ENCODE assay signal across 9 cellular contexts in the genomic region with DNA sequence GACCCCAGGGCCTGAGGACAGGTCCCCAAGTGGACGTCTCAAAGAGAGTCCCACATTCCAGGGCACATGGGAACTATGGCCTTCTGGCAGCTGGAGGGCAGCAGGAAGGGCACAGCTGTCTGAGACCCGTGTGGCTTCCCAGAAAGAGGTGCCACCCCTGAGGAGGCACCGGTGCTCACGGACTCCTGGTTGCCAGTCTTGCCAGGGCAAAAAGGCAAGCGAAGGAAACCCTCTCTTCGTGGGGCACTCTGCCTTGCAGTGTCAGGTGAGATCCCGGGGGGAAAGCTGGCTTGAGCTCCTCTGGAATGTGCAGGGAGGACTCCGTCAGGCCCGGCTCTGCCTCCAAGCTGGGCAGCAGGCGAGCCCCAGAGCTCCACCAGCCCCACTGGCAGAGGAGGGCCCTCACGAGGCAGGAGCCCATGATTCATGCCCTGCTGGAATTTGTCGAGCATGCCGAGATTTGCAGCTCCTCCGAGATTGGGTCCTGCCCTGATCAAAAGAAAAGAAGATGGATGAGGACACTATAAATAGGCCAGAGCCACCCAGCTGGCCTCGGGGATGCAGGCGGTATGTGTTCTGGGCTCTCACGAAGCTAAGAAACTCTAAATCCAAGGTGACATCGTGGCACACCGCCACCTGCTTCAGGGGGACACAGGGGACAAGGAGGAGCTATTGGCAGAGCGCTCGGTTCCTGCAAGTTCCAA. TPM values are rescaled to one million over a fixed set of nuclear protein-coding genes. Genes with fewer than 3 reads are reported as not detected.
DNase-seq lines count a peak whose midpoint lies in the region; ATAC-seq, FAIRE-seq and TF ChIP-seq lines count a peak whose summit lies in the region.
"Had no signal": no experiment of that assay in that cellular context is flagged by ENCODE, and none has a peak within 500 bp of the region (broad histone marks: within the 10 kb centered on the region; RNA-seq: fewer than 3 reads in every experiment).

No MANE protein-coding gene starts in this region.

- no peak overlapping the region for H3K27ac Mint-ChIP-seq in GM23338
- H3K27ac Mint-ChIP-seq: WTC11 had no signal

- TF ChIP-seq CTCF in GM23338 (conservative IDR thresholded peaks at IDR 0.05; ENCODE audit: low read depth in 2 of 2), result no peak
- TF ChIP-seq CTCF in brain microvascular endothelial cell (IDR thresholded peaks at IDR 0.05; ENCODE audit: low read depth, low read length, missing control alignments), result no peak
- TF ChIP-seq CTCF in keratinocyte (optimal IDR thresholded peaks at IDR 0.05 in 1 of 3, IDR thresholded peaks at IDR 0.05 in 1 of 3, conservative IDR thresholded peaks at IDR 0.05 in 1 of 3; ENCODE audit: extremely low read depth in 1 of 3, insufficient read depth in 2 of 3, low read length in 3 of 3), result peak in 1 of 3 experiments; percentile 23

- no peaks in the 10 kb centered on the region for H3K36me3 Mint-ChIP-seq in GM23338 (ENCODE audit: low read depth)

- H3K9ac ChIP-seq in keratinocyte (ENCODE audit: control insufficient read depth, extremely low read depth, insufficient read depth, low read length) (peak overlapping the region; percentile 56), skeletal muscle tissue (ENCODE audit: low read depth in 1 of 3, low read length in 3 of 3) (peak overlapping the region in 1 of 3 donors; percentile 50)

- H3K4me2 ChIP-seq in GM23338 (no peak overlapping the region), keratinocyte (ENCODE audit: control insufficient read depth, extremely low read depth, insufficient read depth, low read depth, low read length) (peak overlapping the region; percentile 84)

- no peak overlapping the region for H3K27ac ChIP-seq in GM23338 (ENCODE audit: low read depth)
- H3K27ac ChIP-seq in brain microvascular endothelial cell, result peak overlapping the region; percentile 87
- peak overlapping the region; percentile 74 for H3K27ac ChIP-seq in keratinocyte (ENCODE audit: control insufficient read depth, insufficient read depth, low read length)
- H3K27ac ChIP-seq in skeletal muscle tissue (ENCODE audit: low read depth, low read length), result peak overlapping the region; percentile 48

- 0 out of 3 replicates have a peak, but pooled peaks cover 2% of the 10 kb centered on the region for H3K4me1 Mint-ChIP-seq in GM23338
- H3K4me1 Mint-ChIP-seq: WTC11 had no signal

- no peaks in the 10 kb centered on the region for H3K9me2 ChIP-seq in GM23338 (ENCODE audit: insufficient read depth)

- H3K27me3 Mint-ChIP-seq in GM23338 (ENCODE audit: insufficient read depth, low read depth, poor library complexity), result peaks cover 20% of the 10 kb centered on the region

- in situ Hi-C loops in brain microvascular endothelial cell (cut with HindIII; ENCODE audit: low pct_ligation_motif_present, low sequenced_read_pairs), result no loop called here

- dilution Hi-C loops in keratinocyte (cut with MboI; ENCODE audit: extremely low pct_ligation_motif_present, low sequenced_read_pairs), result no loop called here

- H3K9me1 ChIP-seq in keratinocyte (ENCODE audit: control insufficient read depth, extremely low read depth, insufficient read depth, low read length), result no peaks in the 10 kb centered on the region

- H3K9me3 ChIP-seq in keratinocyte (ENCODE audit: control insufficient read depth, low read depth, low read length) (no peaks in the 10 kb centered on the region), skeletal muscle tissue (ENCODE audit: control insufficient read depth in 3 of 3, low read length in 3 of 3) (peaks cover 0 to 4% (median 0%) of the 10 kb centered on the region in 3 donors)

- DNase-seq in GM23338 (ENCODE audit: low spot score) (no peak), brain microvascular endothelial cell (peak; percentile 64), keratinocyte (ENCODE audit: low read depth, low spot score) (no peak), mucosa of gallbladder (ENCODE audit: low spot score) (no peak), cerebellar cortex (ENCODE audit: low spot score) (no peak)
- no peak for DNase-seq in activated naive CD4-positive, alpha-beta T cell treated with anti-CD3 and anti-CD28 coated beads, Interleukin-2, amount 50 U/mL, for 16 hours

- peak; percentile 96 for FAIRE-seq in keratinocyte (lab: Jason Lieb, UNC)

- no peaks in the 10 kb centered on the region for H4K20me1 ChIP-seq in GM23338 (replicated peaks; ENCODE audit: insufficient read depth)
- H4K20me1 ChIP-seq in keratinocyte (ENCODE audit: control insufficient read depth, extremely low read depth, insufficient read depth, low read length), result no peaks in the 10 kb centered on the region

- no peaks in the 10 kb centered on the region for H3K9me3 Mint-ChIP-seq in GM23338

- H3K4me3 ChIP-seq in GM23338, result no peak overlapping the region
- no peak overlapping the region for H3K4me3 ChIP-seq in brain microvascular endothelial cell (ENCODE audit: low read depth, low read length)
- H3K4me3 ChIP-seq in keratinocyte (ENCODE audit: control insufficient read depth in 2 of 3, extremely low read depth in 1 of 3, insufficient read depth in 2 of 3, low read depth in 1 of 3, low read length in 3 of 3), result peak overlapping the region in 2 of 3 experiments; percentile 43 to 47
- H3K4me3 ChIP-seq in skeletal muscle tissue (ENCODE audit: low read length in 3 of 3), result no peak overlapping the region

- H2AFZ ChIP-seq in GM23338 (no peak overlapping the region), keratinocyte (ENCODE audit: control insufficient read depth, low read length) (peak overlapping the region; percentile 80)

- H3K4me3 Mint-ChIP-seq in GM23338, result no peak overlapping the region
- H3K4me3 Mint-ChIP-seq: WTC11 had no signal

- H3K27me3 ChIP-seq in GM23338 (ENCODE audit: insufficient read depth) (no peaks in the 10 kb centered on the region), brain microvascular endothelial cell (replicated peaks) (no peaks in the 10 kb centered on the region), keratinocyte (ENCODE audit: control insufficient read depth, extremely low read depth, insufficient read depth, low read length) (no peaks in the 10 kb centered on the region), skeletal muscle tissue (ENCODE audit: control insufficient read depth in 3 of 3, insufficient read depth in 3 of 3, low read length in 3 of 3) (peaks cover 0 to 14% (median 10%) of the 10 kb centered on the region in 3 donors)

- H3F3A ChIP-seq in GM23338 (replicated peaks; ENCODE audit: low read depth), result no peaks in the 10 kb centered on the region

- no peaks in the 10 kb centered on the region for H3K4me1 ChIP-seq in GM23338 (ENCODE audit: insufficient read depth)
- H3K4me1 ChIP-seq in keratinocyte (ENCODE audit: control insufficient read depth, extremely low read depth, insufficient read depth, low read length), result peaks cover 22% of the 10 kb centered on the region
- peaks cover 14 to 16% (median 15%) of the 10 kb centered on the region in 3 donors for H3K4me1 ChIP-seq in skeletal muscle tissue (ENCODE audit: control insufficient read depth in 3 of 3, insufficient read depth in 3 of 3, low read length in 3 of 3)

- no peaks in the 10 kb centered on the region for H3K36me3 ChIP-seq in GM23338 (ENCODE audit: insufficient read depth)
- no peaks in the 10 kb centered on the region for H3K36me3 ChIP-seq in brain microvascular endothelial cell (replicated peaks)
- no peaks in the 10 kb centered on the region for H3K36me3 ChIP-seq in keratinocyte (ENCODE audit: control insufficient read depth in 2 of 2, extremely low read depth in 1 of 2, insufficient read depth in 2 of 2, low read length in 2 of 2)
- no peaks in the 10 kb centered on the region for H3K36me3 ChIP-seq in skeletal muscle tissue (ENCODE audit: control insufficient read depth in 3 of 3, insufficient read depth in 3 of 3, low read length in 3 of 3)

- H3K79me2 ChIP-seq in GM23338 (replicated peaks; ENCODE audit: insufficient read depth) (no peaks in the 10 kb centered on the region), keratinocyte (ENCODE audit: control insufficient read depth, insufficient read depth, low read length) (no peaks in the 10 kb centered on the region)

- ATAC-seq in GM23338 (peak; percentile 17), HG03469 (IDR thresholded peaks at IDR 0.05; ENCODE audit: unreplicated experiment) (no peak)
- ATAC-seq: WTC11 had no signal

TF ChIP-seq in GM23338, 12 proteins besides CTCF, POLR2A, EP300 and RAD21 (continues in another document):
- TF ChIP-seq POLR2AphosphoS5 (IDR thresholded peaks at IDR 0.05; ENCODE audit: low read depth) (no peak), STAT1 (IDR thresholded peaks at IDR 0.05; ENCODE audit: unreplicated experiment) (no peak), EZH2phosphoT487 (IDR thresholded peaks at IDR 0.05; ENCODE audit: unreplicated experiment) (no peak)
- TF ChIP-seq, protein P1, sequence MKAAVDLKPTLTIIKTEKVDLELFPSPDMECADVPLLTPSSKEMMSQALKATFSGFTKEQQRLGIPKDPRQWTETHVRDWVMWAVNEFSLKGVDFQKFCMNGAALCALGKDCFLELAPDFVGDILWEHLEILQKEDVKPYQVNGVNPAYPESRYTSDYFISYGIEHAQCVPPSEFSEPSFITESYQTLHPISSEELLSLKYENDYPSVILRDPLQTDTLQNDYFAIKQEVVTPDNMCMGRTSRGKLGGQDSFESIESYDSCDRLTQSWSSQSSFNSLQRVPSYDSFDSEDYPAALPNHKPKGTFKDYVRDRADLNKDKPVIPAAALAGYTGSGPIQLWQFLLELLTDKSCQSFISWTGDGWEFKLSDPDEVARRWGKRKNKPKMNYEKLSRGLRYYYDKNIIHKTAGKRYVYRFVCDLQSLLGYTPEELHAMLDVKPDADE (IDR thresholded peaks at IDR 0.05), result no peak

RNA-seq across cellular contexts. Expression of gene CELSR1, which starts 9.9 kb away (rescaled TPM):
- total RNA-seq in GM23338 (2014; rRNA removed; shearing (Covaris generic)), result 20.4 and 21.0 TPM in 2 replicates
- polyA plus RNA-seq in GM23338 (2016; fragmentation: Nextera tagmentation; extraction: Ambion mirVana), result 4.8 and 6.1 TPM in 2 replicates
- polyA plus RNA-seq in keratinocyte, result 16.1 to 23.2 TPM (median 20.6 TPM) in 3 replicates
- polyA plus RNA-seq in keratinocyte (2011; ENCODE audit: low read depth), result 6.0 TPM
- 8.0 and 10.0 TPM in 2 replicates for polyA plus RNA-seq in keratinocyte (2011; cell fraction: cytosol; rRNA removed)
- 99.8 and 117 TPM in 2 replicates for polyA plus RNA-seq in keratinocyte (2011; cell fraction: nucleus; rRNA removed)
- 24.8 and 29.0 TPM in 2 replicates for polyA plus RNA-seq in keratinocyte (2012; ENCODE audit: low replicate concordance)
- 61.3 to 154 TPM (median 62.8 TPM) in 3 replicates for polyA minus RNA-seq in keratinocyte
- polyA minus RNA-seq in keratinocyte (2011; cell fraction: cytosol; rRNA and poly(A)+ RNA removed), result 39.1 TPM
- 182 and 191 TPM in 2 replicates for polyA minus RNA-seq in keratinocyte (2011; cell fraction: nucleus; rRNA and poly(A)+ RNA removed)
- 2.1 TPM for total RNA-seq in skeletal muscle tissue
- 6.7 TPM for total RNA-seq in mucosa of gallbladder

Comparison
In these comparisons a context has a peak if more than half of its experiments do, and no peak if none do; other contexts are left out.
1. H3K4me3 ChIP-seq: peak in keratinocyte (2 of 3); none in GM23338 (single experiment), brain microvascular endothelial cell (single experiment) and skeletal muscle tissue (0 of 3).